Comparison of ENCODE assay signal across 28 cellular contexts in the genomic region with DNA sequence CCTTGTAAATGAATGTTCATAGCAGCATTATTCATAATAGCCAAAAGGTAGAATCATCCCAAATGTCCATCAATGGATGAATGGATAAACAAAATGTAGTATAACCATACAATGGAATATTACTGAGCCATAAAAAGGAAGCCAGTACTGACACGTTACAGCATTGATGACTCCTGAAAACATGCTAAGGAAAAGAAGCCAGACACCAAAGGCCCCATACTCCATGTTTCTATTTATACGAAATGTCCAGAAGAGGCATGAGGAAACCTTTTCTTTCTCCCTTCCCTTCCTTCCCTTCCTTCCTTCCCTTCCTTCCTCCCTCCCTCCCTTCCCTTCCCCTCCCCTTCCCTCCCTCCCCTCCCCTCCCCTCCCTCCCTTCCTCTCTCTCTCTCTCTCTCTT.
"Had no signal": no experiment of that assay in that cellular context is flagged by ENCODE, and none has a peak within 500 bp of the region (broad histone marks: within the 10 kb centered on the region; RNA-seq: fewer than 3 reads in every experiment).

No MANE protein-coding gene starts in this region.

- H3K4me3 ChIP-seq: colonic mucosa, coronary artery, dorsolateral prefrontal cortex, esophagus muscularis mucosa, esophagus squamous epithelium, gastrocnemius medialis, gastroesophageal sphincter, heart left ventricle, heart right ventricle had no signal

- FAIRE-seq: colon, endometrium, endothelial cell of umbilical vein, frontal cortex had no signal

- DNase-seq: colonic mucosa; cortex of kidney; dermis blood vessel endothelial cell; dorsolateral prefrontal cortex; effector CD4-positive, alpha-beta T cell; effector CD8-positive, alpha-beta T cell; effector memory CD4-positive, alpha-beta T cell; effector memory CD8-positive, alpha-beta T cell; endodermal cell; erythroblast; esophagus squamous epithelium; foreskin fibroblast; foreskin keratinocyte; foreskin melanocyte; gastrocnemius medialis; glutamatergic neuron; head of caudate nucleus; heart left ventricle; heart right ventricle had no signal

- H3K27ac ChIP-seq: colonic mucosa, coronary artery, dorsolateral prefrontal cortex, epithelial cell of prostate, esophagus muscularis mucosa, esophagus squamous epithelium, foreskin keratinocyte, gastrocnemius medialis, gastroesophageal sphincter, heart left ventricle, heart right ventricle had no signal

- ATAC-seq: effector memory CD8-positive, alpha-beta T cell; esophagus mucosa; foreskin keratinocyte; gastrocnemius medialis; gastroesophageal sphincter; heart left ventricle; heart right ventricle had no signal

- H3K27me3 ChIP-seq: colonic mucosa, dorsolateral prefrontal cortex, esophagus muscularis mucosa, esophagus squamous epithelium, foreskin keratinocyte, gastrocnemius medialis, gastroesophageal sphincter, heart left ventricle, heart right ventricle had no signal

- H3K4me1 ChIP-seq: colonic mucosa, esophagus squamous epithelium had no signal

- H3K36me3 ChIP-seq: colonic mucosa, esophagus muscularis mucosa, esophagus squamous epithelium, gastrocnemius medialis, gastroesophageal sphincter, heart left ventricle, heart right ventricle had no signal

- H3K9me3 ChIP-seq: colonic mucosa, esophagus muscularis mucosa, esophagus squamous epithelium, gastrocnemius medialis, gastroesophageal sphincter had no signal
